In genomic region chr12:14957769-14958168, GRCh38 we compare ENCODE assay signal across 11 cellular contexts. TPM values are rescaled to one million over a fixed set of nuclear protein-coding genes. Genes with fewer than 3 reads are reported as not detected.
A peak's percentile ranks its signal among the peaks of the same experiment; 100 is the strongest.
DNase-seq lines count a peak whose midpoint lies in the region; ATAC-seq and TF ChIP-seq lines count a peak whose summit lies in the region.
"Had no signal": no experiment of that assay in that cellular context is flagged by ENCODE, and none has a peak within 500 bp of the region (broad histone marks: within the 10 kb centered on the region; RNA-seq: fewer than 3 reads in every experiment).

No MANE protein-coding gene starts in this region.

- no peaks in the 10 kb centered on the region for H3K27me3 Mint-ChIP-seq in activated T-cell treated with anti-CD3 and anti-CD28 coated beads, Interleukin-2, amount 50 U/mL, for 4 hours (ENCODE audit: low read depth)

- no peak for TF ChIP-seq POLR2A in right lobe of liver (IDR thresholded peaks at IDR 0.05)

- peak overlapping the region; percentile 98 for H3K4me2 ChIP-seq in SU-DHL-6 (ENCODE audit: low read depth, low read length, poor library complexity, severe bottlenecking)

- intact Hi-C loops in right lobe of liver (cut with DNase I) = no loop called here

- H2AFZ ChIP-seq in SU-DHL-6 (ENCODE audit: low read depth, low read length, severe bottlenecking) = no peak overlapping the region

- H3K36me3 ChIP-seq in SU-DHL-6 (ENCODE audit: low read length) (no peaks in the 10 kb centered on the region), right lobe of liver (no peaks in the 10 kb centered on the region), thymus (ENCODE audit: control insufficient read depth, insufficient read depth) (peaks cover 12% of the 10 kb centered on the region)

- H3K9ac ChIP-seq in SU-DHL-6 (ENCODE audit: low read length) = peak overlapping the region; percentile 86

- peaks cover 27% of the 10 kb centered on the region for H4K20me1 ChIP-seq in SU-DHL-6 (ENCODE audit: low read depth, low read length)

- no peaks in the 10 kb centered on the region for H3K36me3 Mint-ChIP-seq in activated T-cell treated with anti-CD3 and anti-CD28 coated beads, Interleukin-2, amount 50 U/mL, for 4 hours (ENCODE audit: insufficient read depth)

- H3K27me3 ChIP-seq in SU-DHL-6 (ENCODE audit: low read length) (no peaks in the 10 kb centered on the region), right lobe of liver (no peaks in the 10 kb centered on the region), thymus (ENCODE audit: control insufficient read depth, insufficient read depth) (no peaks in the 10 kb centered on the region)

- H3K4me3 Mint-ChIP-seq in activated T-cell treated with anti-CD3 and anti-CD28 coated beads, Interleukin-2, amount 50 U/mL, for 4 hours = peak overlapping the region; percentile 97
- H3K4me3 Mint-ChIP-seq: HFFc6 had no signal

- H3K79me2 ChIP-seq in SU-DHL-6 (ENCODE audit: insufficient read depth, low read length) = peaks cover 86% of the 10 kb centered on the region

- peaks cover 85% of the 10 kb centered on the region for H3F3A ChIP-seq in SU-DHL-6 (ENCODE audit: insufficient read depth)

- H3K4me1 Mint-ChIP-seq in activated T-cell treated with anti-CD3 and anti-CD28 coated beads, Interleukin-2, amount 50 U/mL, for 4 hours (ENCODE audit: low read depth) = peaks cover 77% of the 10 kb centered on the region

- peak overlapping the region; percentile 96 for H3K27ac ChIP-seq in SU-DHL-6 (ENCODE audit: low read depth, low read length)
- peak overlapping the region in 2 of 3 donors; percentile 32 to 66 for H3K27ac ChIP-seq in right lobe of liver
- peak overlapping the region; percentile 84 for H3K27ac ChIP-seq in thymus (ENCODE audit: low read depth)

- WGBS in right lobe of liver (ENCODE audit: insufficient coverage, low coverage, low lambda C conversion rate, missing lambda C conversion rate) = 20% methylated on average over 2 of the region's 3 CpGs
- WGBS in thymus = 60% methylated on average over 3 of the region's 3 CpGs

- no peaks in the 10 kb centered on the region for H3K9me3 Mint-ChIP-seq in activated T-cell treated with anti-CD3 and anti-CD28 coated beads, Interleukin-2, amount 50 U/mL, for 4 hours
- H3K9me3 Mint-ChIP-seq: HFFc6 had no signal

- no peak for ATAC-seq in activated T-cell treated with anti-CD3 and anti-CD28 coated beads, Interleukin-2, amount 50 U/mL, for 4 hours
- peak in 2 of 4 donors; percentile 6 to 7 for ATAC-seq in right lobe of liver

- no peak for DNase-seq in activated T-cell treated with anti-CD3 and anti-CD28 coated beads, Interleukin-2, amount 50 U/mL, for 4 hours
- DNase-seq in activated T-cell treated with anti-CD3 and anti-CD28 coated beads, Interleukin-2, amount 50 U/mL, for 1 hour = no peak
- no peak for DNase-seq in right lobe of liver
- DNase-seq in iPS-NIHi11 (ENCODE audit: low spot score) = no peak
- no peak for DNase-seq in cortex of kidney (lab: John Stamatoyannopoulos, UW)
- no peak for DNase-seq in NCI-H82 (lab: John Stamatoyannopoulos, UW)
- DNase-seq: HFFc6 had no signal

- no peaks in the 10 kb centered on the region for H3K4me1 ChIP-seq in right lobe of liver
- H3K4me1 ChIP-seq in thymus (ENCODE audit: control insufficient read depth, insufficient read depth, low read length) = peaks cover 33% of the 10 kb centered on the region

- no peaks in the 10 kb centered on the region for H3K9me2 ChIP-seq in SU-DHL-6 (replicated peaks; ENCODE audit: insufficient read depth, low read length)

- peak overlapping the region; percentile 95 for H3K4me3 ChIP-seq in SU-DHL-6 (ENCODE audit: insufficient read depth, low read length, poor library complexity, severe bottlenecking)
- H3K4me3 ChIP-seq in right lobe of liver = no peak overlapping the region
- H3K4me3 ChIP-seq in thymus (ENCODE audit: low read length) = peak overlapping the region; percentile 91

- TF ChIP-seq CTCF in SU-DHL-6 (IDR thresholded peaks at IDR 0.05; ENCODE audit: insufficient read depth, low read length, poor library complexity, severe bottlenecking) = no peak
- no peak for TF ChIP-seq CTCF in right lobe of liver (IDR thresholded peaks at IDR 0.05)

- no peaks in the 10 kb centered on the region for H3K9me3 ChIP-seq in SU-DHL-6 (ENCODE audit: insufficient read depth, low read length)
- no peaks in the 10 kb centered on the region for H3K9me3 ChIP-seq in right lobe of liver
- H3K9me3 ChIP-seq in thymus (ENCODE audit: control insufficient read depth) = no peaks in the 10 kb centered on the region

RNA-seq across cellular contexts. Expression of gene ARHGDIB, which starts 3.6 kb away (rescaled TPM):
- total RNA-seq in activated T-cell treated with anti-CD3 and anti-CD28 coated beads, Interleukin-2, amount 50 U/mL, for 4 hours = 100 to 1,000 TPM; 241 to 278 (median 247) TPM
- total RNA-seq in right lobe of liver = 10 to 100 TPM; 17.2 to 58.1 (median 31.9) TPM
- polyA plus RNA-seq in thymus = 820 TPM

RNA-seq across cellular contexts. Expression of gene PDE6H, which starts 15.1 kb away (rescaled TPM):
- not detected for total RNA-seq in activated T-cell treated with anti-CD3 and anti-CD28 coated beads, Interleukin-2, amount 50 U/mL, for 4 hours
- total RNA-seq in right lobe of liver = not detected
- not detected for polyA plus RNA-seq in thymus
- total RNA-seq: activated CD8-positive, alpha-beta memory T cell treated with anti-CD3 and anti-CD28 coated beads for 36 hours; HFFc6; subcutaneous adipose tissue had no signal

RNA-seq across cellular contexts. Expression of gene ERP27, which starts 19.4 kb away (rescaled TPM):
- under 1 TPM; 0.24 to 0.35 (median 0.25) TPM for total RNA-seq in activated T-cell treated with anti-CD3 and anti-CD28 coated beads, Interleukin-2, amount 50 U/mL, for 4 hours
- total RNA-seq in right lobe of liver = 1 to 10 TPM in 1 of 6 experiments, under 1 TPM in 3, not detected in 2; 0.26 to 1.0 (median 0.39) TPM
- polyA plus RNA-seq in thymus = 4.4 TPM
- total RNA-seq: HFFc6 had no signal

Comparison
In these comparisons a context has a peak if more than half of its experiments do, and no peak if none do; other contexts are left out.
1. H3K4me3 ChIP-seq: peak in SU-DHL-6 (single experiment) and thymus (single experiment); none in right lobe of liver (0 of 3).
2. RNA of gene ARHGDIB, which starts 3.6 kb away (total RNA-seq): 241 to 278 TPM in activated T-cell treated with anti-CD3 and anti-CD28 coated beads, Interleukin-2, amount 50 U/mL, for 4 hours; 17.2 to 58.1 TPM in right lobe of liver; every median in the first group is over 4 times any median in the second.
3. Peak in every context shown above with its lines, with median percentiles within 50 percentile points of each other: H3K27ac ChIP-seq.